14 cellular contexts compared by ENCODE assay signal in the genomic region with DNA sequence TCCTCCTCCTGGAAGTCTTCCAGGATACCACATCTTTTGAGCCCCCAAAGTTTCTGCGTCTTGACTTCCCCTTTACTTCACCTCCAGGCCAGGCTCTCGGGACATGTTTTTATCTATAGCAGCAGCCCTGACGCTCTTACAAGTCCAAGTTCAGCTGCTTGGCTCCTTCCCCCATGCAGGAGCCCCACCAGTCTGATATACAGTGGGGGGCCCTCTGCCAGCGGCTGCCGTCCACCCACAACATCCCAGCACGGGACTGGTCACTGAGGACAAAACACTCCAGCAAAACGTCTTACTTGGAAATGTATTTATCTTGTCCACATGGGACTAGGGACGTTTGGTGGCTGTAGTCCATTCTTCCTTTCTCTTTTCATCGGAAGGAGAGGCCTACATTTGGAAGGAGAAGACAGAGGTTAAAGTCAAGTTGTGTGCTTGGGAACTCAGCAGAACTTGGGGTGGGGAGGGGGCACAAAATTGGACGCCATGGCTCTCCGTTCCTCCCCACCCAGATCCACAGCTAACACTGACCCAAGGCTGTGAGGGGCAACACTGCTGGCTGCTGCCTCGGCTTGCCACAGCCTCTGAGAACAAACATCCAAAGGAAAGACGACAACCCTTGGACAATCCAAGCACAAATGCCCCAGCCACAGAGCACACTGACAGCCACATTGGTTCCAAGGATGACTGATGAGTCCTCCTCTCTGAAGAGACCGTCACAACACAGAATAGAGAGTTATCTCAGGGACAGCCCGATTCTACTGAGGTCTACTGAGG.
"Had no signal": no experiment of that assay in that cellular context is flagged by ENCODE, and none has a peak within 500 bp of the region (broad histone marks: within the 10 kb centered on the region; RNA-seq: fewer than 3 reads in every experiment).

No MANE protein-coding gene starts in this region.

- H3K4me1 ChIP-seq: ascending aorta, esophagus squamous epithelium, vagina had no signal

- H3K27ac Mint-ChIP-seq: activated CD4-positive, alpha-beta T cell treated with anti-CD3 and anti-CD28 coated beads, Interleukin-2, amount 10 ng/mL, durations not matched to agents 24 days and 14 days; activated naive CD8-positive, alpha-beta T cell treated with anti-CD3 and anti-CD28 coated beads, Interleukin-2, amount 10 ng/mL, durations not matched to agents 7 days and 5 days had no signal

- H3K4me3 Mint-ChIP-seq: activated CD4-positive, alpha-beta T cell treated with anti-CD3 and anti-CD28 coated beads, Interleukin-2, amount 10 ng/mL, durations not matched to agents 24 days and 14 days; activated naive CD8-positive, alpha-beta T cell treated with anti-CD3 and anti-CD28 coated beads, Interleukin-2, amount 10 ng/mL, durations not matched to agents 7 days and 5 days had no signal

- H3K4me3 ChIP-seq: ascending aorta, esophagus squamous epithelium, tibial nerve, vagina had no signal

- DNase-seq: activated CD4-positive, alpha-beta T cell treated with anti-CD3 and anti-CD28 coated beads, Interleukin-2, amount 10 ng/mL, durations not matched to agents 24 days and 14 days; activated gamma-delta T cell treated with Interleukin-2 at 50 U/mL for 16 hours; activated naive CD8-positive, alpha-beta T cell treated with anti-CD3 and anti-CD28 coated beads, Interleukin-2, amount 10 ng/mL, durations not matched to agents 7 days and 5 days; activated T-cell treated with anti-CD3 and anti-CD28 coated beads for 4 hours; esophagus squamous epithelium; foreskin fibroblast; left colon; mammary epithelial cell; small intestine; SW 1271; WERI-Rb-1 had no signal

- H3K27me3 Mint-ChIP-seq: activated CD4-positive, alpha-beta T cell treated with anti-CD3 and anti-CD28 coated beads, Interleukin-2, amount 10 ng/mL, durations not matched to agents 24 days and 14 days; activated naive CD8-positive, alpha-beta T cell treated with anti-CD3 and anti-CD28 coated beads, Interleukin-2, amount 10 ng/mL, durations not matched to agents 7 days and 5 days had no signal

- H3K9me3 ChIP-seq: ascending aorta, vagina had no signal

- ATAC-seq: left colon had no signal

- H3K9me3 Mint-ChIP-seq: activated naive CD8-positive, alpha-beta T cell treated with anti-CD3 and anti-CD28 coated beads, Interleukin-2, amount 10 ng/mL, durations not matched to agents 7 days and 5 days had no signal

- H3K27ac ChIP-seq: ascending aorta, esophagus squamous epithelium, vagina, WERI-Rb-1 had no signal

- H3K27me3 ChIP-seq: ascending aorta, esophagus squamous epithelium, tibial nerve, vagina had no signal

- H3K36me3 ChIP-seq: WERI-Rb-1 had no signal
